Comparison of ENCODE assay signal across 20 cellular contexts in genomic region chr5:26121343-26121742, GRCh38.
A peak's percentile ranks its signal among the peaks of the same experiment; 100 is the strongest.
DNase-seq lines count a peak whose midpoint lies in the region; ATAC-seq and TF ChIP-seq lines count a peak whose summit lies in the region.
"Had no signal": no experiment of that assay in that cellular context is flagged by ENCODE, and none has a peak within 500 bp of the region (broad histone marks: within the 10 kb centered on the region; RNA-seq: fewer than 3 reads in every experiment).

No MANE protein-coding gene starts in this region.

- H3K36me3 ChIP-seq in endodermal cell (ENCODE audit: control insufficient read depth, insufficient read depth, low read length): no peaks in the 10 kb centered on the region
- H3K36me3 ChIP-seq in heart right ventricle: no peaks in the 10 kb centered on the region
- H3K36me3 ChIP-seq: BLaER1 treated with 17β-estradiol and CSF1 and Interleukin-3, amounts not matched to agents 10 nM and 100 nM; upper lobe of right lung had no signal

- H3K9ac ChIP-seq in endodermal cell (ENCODE audit: extremely low read depth, low read length, poor library complexity, severe bottlenecking): no peak overlapping the region
- H3K9ac ChIP-seq: BLaER1 treated with 17β-estradiol and CSF1 and Interleukin-3, amounts not matched to agents 10 nM and 100 nM had no signal

- no peaks in the 10 kb centered on the region for H3K4me1 Mint-ChIP-seq in endodermal cell
- H3K4me1 Mint-ChIP-seq: nephron; stimulated activated effector memory CD8-positive, alpha-beta T cell treated with anti-CD3 and anti-CD28 coated beads, Interleukin-12 subunit alpha, Interleukin-12 subunit beta, amount 100 ng/mL, for 72 hours had no signal

- 69 to 74% methylated on average over 5 to 6 of the region's 6 CpGs for WGBS in endodermal cell (ENCODE audit: insufficient coverage in 1 of 2, insufficient read length in 1 of 2), 2 experiments
- WGBS in heart right ventricle, 2 donors: 32 to 37% methylated on average over 6 of the region's 6 CpGs

- H3K36me3 Mint-ChIP-seq in endodermal cell (ENCODE audit: low read depth): no peaks in the 10 kb centered on the region
- H3K36me3 Mint-ChIP-seq: stimulated activated effector memory CD8-positive, alpha-beta T cell treated with anti-CD3 and anti-CD28 coated beads, Interleukin-12 subunit alpha, Interleukin-12 subunit beta, amount 100 ng/mL, for 72 hours had no signal

- no peak overlapping the region for H3K27ac Mint-ChIP-seq in endodermal cell
- H3K27ac Mint-ChIP-seq: activated T-helper 1 cell treated with anti-CD3 and anti-CD28 coated beads, Interleukin-12 subunit alpha, Interleukin-12 subunit beta, Interleukin-2, Interleukin-4 antibody, amounts not matched to agents 30 ng/mL and 10 ng/mL and 1 ng/mL, durations not matched to agents 14 hours and 24 hours and 36 hours; stimulated activated effector memory CD8-positive, alpha-beta T cell treated with anti-CD3 and anti-CD28 coated beads, Interleukin-12 subunit alpha, Interleukin-12 subunit beta, amount 100 ng/mL, for 72 hours; T-helper 2 cell treated with Interferon-gamma antibody and Interleukin-4, amounts not matched to agents 5 μg/mL and 100 μg/mL, for 36 hours had no signal

- no peak for ATAC-seq in heart right ventricle
- ATAC-seq: left ventricle myocardium superior; sciatic nerve; stimulated activated effector memory CD8-positive, alpha-beta T cell treated with anti-CD3 and anti-CD28 coated beads, Interleukin-12 subunit alpha, Interleukin-12 subunit beta, amount 100 ng/mL, for 72 hours; upper lobe of right lung had no signal

- no peaks in the 10 kb centered on the region for H3K9me3 Mint-ChIP-seq in endodermal cell
- H3K9me3 Mint-ChIP-seq: nephron had no signal

- peak; percentile 57 for TF ChIP-seq CTCF in endodermal cell (conservative IDR thresholded peaks at IDR 0.05)
- no peak for TF ChIP-seq CTCF in foreskin fibroblast (IDR thresholded peaks at IDR 0.05; ENCODE audit: low read depth, low read length)
- TF ChIP-seq CTCF in heart right ventricle (IDR thresholded peaks at IDR 0.05): no peak

- H3K27ac ChIP-seq in endodermal cell (ENCODE audit: low read depth, low read length) (no peak overlapping the region), heart right ventricle (no peak overlapping the region)
- H3K27ac ChIP-seq: BLaER1 treated with 17β-estradiol and CSF1 and Interleukin-3, amounts not matched to agents 10 nM and 100 nM; epithelial cell of prostate; upper lobe of right lung had no signal

- no peaks in the 10 kb centered on the region for H3K27me3 Mint-ChIP-seq in endodermal cell (ENCODE audit: insufficient read depth)

- H3K9me3 ChIP-seq in endodermal cell (ENCODE audit: control insufficient read depth, low read length): no peaks in the 10 kb centered on the region
- H3K9me3 ChIP-seq in heart right ventricle: no peaks in the 10 kb centered on the region
- H3K9me3 ChIP-seq: upper lobe of right lung had no signal

- DNase-seq in A172 (ENCODE audit: low spot score) (peak; percentile 29), DMS153 treated with DMSO at 0.1 percent for 48 hours (lab: John Stamatoyannopoulos, UW; ENCODE audit: unreplicated experiment) (peak; percentile 35), NCI-H2171 treated with DMSO at 0.1 percent for 48 hours (lab: John Stamatoyannopoulos, UW) (peak; percentile 5), endodermal cell (peak; percentile 71), foreskin fibroblast (no peak), Kasumi-1 (lab: John Stamatoyannopoulos, UW) (no peak), heart right ventricle (no peak)
- DNase-seq: amniotic stem cell; EL; left ventricle myocardium superior; NCI-H2107; stimulated activated CD4-positive, alpha-beta T cell treated with anti-CD3 and anti-CD28 coated beads, Interleukin-4, amount 100 ng/mL, for 4 hours; upper lobe of right lung had no signal

- intact Hi-C loops in heart right ventricle (cut with DNase I): no loop called here

- H3K27me3 ChIP-seq in endodermal cell (ENCODE audit: control insufficient read depth, insufficient read depth, low read length, poor library complexity, severe bottlenecking) (no peaks in the 10 kb centered on the region), heart right ventricle (no peaks in the 10 kb centered on the region)
- H3K27me3 ChIP-seq: BLaER1 treated with 17β-estradiol and CSF1 and Interleukin-3, amounts not matched to agents 10 nM and 100 nM; upper lobe of right lung had no signal

- no peak overlapping the region for H3K4me3 Mint-ChIP-seq in endodermal cell
- H3K4me3 Mint-ChIP-seq: activated T-helper 1 cell treated with anti-CD3 and anti-CD28 coated beads, Interleukin-12 subunit alpha, Interleukin-12 subunit beta, Interleukin-2, Interleukin-4 antibody, amounts not matched to agents 30 ng/mL and 10 ng/mL and 1 ng/mL, durations not matched to agents 14 hours and 24 hours and 36 hours; nephron; stimulated activated effector memory CD8-positive, alpha-beta T cell treated with anti-CD3 and anti-CD28 coated beads, Interleukin-12 subunit alpha, Interleukin-12 subunit beta, amount 100 ng/mL, for 72 hours; T-helper 2 cell treated with Interferon-gamma antibody and Interleukin-4, amounts not matched to agents 5 μg/mL and 100 μg/mL, for 36 hours had no signal

- no peaks in the 10 kb centered on the region for H3K4me1 ChIP-seq in endodermal cell (ENCODE audit: control insufficient read depth, insufficient read depth, low read length)
- H3K4me1 ChIP-seq in heart right ventricle: no peaks in the 10 kb centered on the region
- H3K4me1 ChIP-seq: upper lobe of right lung had no signal

- H3K4me3 ChIP-seq in endodermal cell (ENCODE audit: low read length): no peak overlapping the region
- no peak overlapping the region for H3K4me3 ChIP-seq in foreskin fibroblast (ENCODE audit: low read depth in 1 of 2, low read length in 2 of 2)
- H3K4me3 ChIP-seq in heart right ventricle: no peak overlapping the region
- H3K4me3 ChIP-seq: BLaER1 treated with 17β-estradiol and CSF1 and Interleukin-3, amounts not matched to agents 10 nM and 100 nM; upper lobe of right lung had no signal

Comparison
In these comparisons a context has a peak if more than half of its experiments do, and no peak if none do; other contexts are left out.
1. DNase-seq: peak in A172 (single experiment), DMS153 treated with DMSO at 0.1 percent for 48 hours (single experiment), NCI-H2171 treated with DMSO at 0.1 percent for 48 hours (single experiment) and endodermal cell (single experiment); none in foreskin fibroblast (0 of 2), Kasumi-1 (0 of 2) and heart right ventricle (0 of 2).